In genomic region chr14:60169722-60170121, GRCh38 we compare ENCODE assay signal across 30 cellular contexts.
"Had no signal": no experiment of that assay in that cellular context is flagged by ENCODE, and none has a peak within 500 bp of the region (broad histone marks: within the 10 kb centered on the region; RNA-seq: fewer than 3 reads in every experiment).

No MANE protein-coding gene starts in this region.

- DNase-seq: activated CD4-positive, alpha-beta memory T cell treated with anti-CD3 and anti-CD28 coated beads for 36 hours; activated CD4-positive, alpha-beta T cell treated with anti-CD3 and anti-CD28 coated beads for 36 hours; activated CD4-positive, alpha-beta T cell treated with anti-CD3 and anti-CD28 coated beads, Interleukin-2, amount 10 ng/mL, durations not matched to agents 24 days and 14 days; activated CD4-positive, CD25-positive, alpha-beta regulatory T cell; activated CD4-positive, CD25-positive, alpha-beta regulatory T cell treated with anti-CD3 and anti-CD28 coated beads, Interleukin-2, amount 50 U/mL, for 72 hours; activated CD8-positive, alpha-beta memory T cell treated with anti-CD3 and anti-CD28 coated beads, Interleukin-2, amount 50 U/mL, for 48 hours; activated gamma-delta T cell; activated naive CD4-positive, alpha-beta T cell; activated naive CD4-positive, alpha-beta T cell treated with anti-CD3 and anti-CD28 coated beads, Interleukin-2, amount 10 ng/mL, durations not matched to agents 7 days and 5 days; activated naive CD8-positive, alpha-beta T cell treated with anti-CD3 and anti-CD28 coated beads, Interleukin-2, amount 10 ng/mL, durations not matched to agents 7 days and 5 days; activated T-cell treated with anti-CD3 and anti-CD28 coated beads for 4 hours; activated T-cell treated with anti-CD3 and anti-CD28 coated beads, Interleukin-2, amount 50 U/mL, for 24 hours; activated T-cell treated with anti-CD3 and anti-CD28 coated beads, Interleukin-2, amount 50 U/mL, for 72 hours; dorsolateral prefrontal cortex; effector memory CD4-positive, alpha-beta T cell; endodermal cell; foreskin fibroblast; head of caudate nucleus; T-helper 1 cell; T-helper 17 cell; T1000 had no signal

- H3K9me3 ChIP-seq: ascending aorta, breast epithelium had no signal

- H3K9me3 Mint-ChIP-seq: activated CD4-positive, alpha-beta memory T cell treated with anti-CD3 and anti-CD28 coated beads for 36 hours; activated CD4-positive, alpha-beta T cell treated with anti-CD3 and anti-CD28 coated beads, Interleukin-2, amount 10 ng/mL, durations not matched to agents 24 days and 14 days; activated naive CD4-positive, alpha-beta T cell treated with anti-CD3 and anti-CD28 coated beads, Interleukin-2, amount 10 ng/mL, durations not matched to agents 7 days and 5 days; activated naive CD4-positive, alpha-beta T cell treated with anti-CD3 and anti-CD28 coated beads, Interleukin-2, amount 50 U/mL, for 72 hours; activated naive CD8-positive, alpha-beta T cell treated with anti-CD3 and anti-CD28 coated beads, Interleukin-2, amount 10 ng/mL, durations not matched to agents 7 days and 5 days; activated T-cell treated with anti-CD3 and anti-CD28 coated beads, Interleukin-2, amount 50 U/mL, for 24 hours; activated T-cell treated with anti-CD3 and anti-CD28 coated beads, Interleukin-2, amount 50 U/mL, for 72 hours; brain; central memory CD8-positive, alpha-beta T cell; dendritic cell treated with granulocyte-macrophage colony-stimulating factor and Interleukin-4, amounts not matched to agents 40 ng/mL and 50 ng/mL, for 4 days; T-helper 2 cell treated with Interferon-gamma antibody and Interleukin-4, amounts not matched to agents 5 μg/mL and 100 μg/mL, for 36 hours had no signal

- ATAC-seq: activated CD4-positive, alpha-beta T cell treated with anti-CD3 and anti-CD28 coated beads for 36 hours; activated naive CD4-positive, alpha-beta T cell treated with anti-CD3 and anti-CD28 coated beads, Interleukin-2, amount 50 U/mL, for 72 hours; activated T-cell treated with anti-CD3 and anti-CD28 coated beads, Interleukin-2, amount 50 U/mL, for 72 hours; esophagus mucosa; T-helper 17 cell had no signal

- H3K36me3 ChIP-seq: ascending aorta, breast epithelium had no signal

- H3K27ac Mint-ChIP-seq: activated CD4-positive, alpha-beta memory T cell treated with anti-CD3 and anti-CD28 coated beads for 36 hours; activated CD4-positive, alpha-beta T cell treated with anti-CD3 and anti-CD28 coated beads for 36 hours; activated CD4-positive, alpha-beta T cell treated with anti-CD3 and anti-CD28 coated beads, Interleukin-2, amount 10 ng/mL, durations not matched to agents 24 days and 14 days; activated naive CD4-positive, alpha-beta T cell treated with anti-CD3 and anti-CD28 coated beads, Interleukin-2, amount 10 ng/mL, durations not matched to agents 7 days and 5 days; activated naive CD4-positive, alpha-beta T cell treated with anti-CD3 and anti-CD28 coated beads, Interleukin-2, amount 50 U/mL, for 72 hours; activated naive CD8-positive, alpha-beta T cell treated with anti-CD3 and anti-CD28 coated beads, Interleukin-2, amount 10 ng/mL, durations not matched to agents 7 days and 5 days; activated T-cell treated with anti-CD3 and anti-CD28 coated beads, Interleukin-2, amount 50 U/mL, for 24 hours; activated T-cell treated with anti-CD3 and anti-CD28 coated beads, Interleukin-2, amount 50 U/mL, for 72 hours; dendritic cell treated with granulocyte-macrophage colony-stimulating factor and Interleukin-4, amounts not matched to agents 40 ng/mL and 50 ng/mL, for 4 days; endodermal cell; T-helper 17 cell; T-helper 2 cell treated with Interferon-gamma antibody and Interleukin-4, amounts not matched to agents 5 μg/mL and 100 μg/mL, for 36 hours had no signal

- H3K36me3 Mint-ChIP-seq: activated CD4-positive, alpha-beta memory T cell treated with anti-CD3 and anti-CD28 coated beads for 36 hours; activated naive CD4-positive, alpha-beta T cell treated with anti-CD3 and anti-CD28 coated beads, Interleukin-2, amount 10 ng/mL, durations not matched to agents 7 days and 5 days; activated naive CD8-positive, alpha-beta T cell treated with anti-CD3 and anti-CD28 coated beads, Interleukin-2, amount 10 ng/mL, durations not matched to agents 7 days and 5 days; brain had no signal

- H3K27me3 Mint-ChIP-seq: activated CD4-positive, alpha-beta memory T cell treated with anti-CD3 and anti-CD28 coated beads for 36 hours; activated CD4-positive, alpha-beta T cell treated with anti-CD3 and anti-CD28 coated beads, Interleukin-2, amount 10 ng/mL, durations not matched to agents 24 days and 14 days; activated T-cell treated with anti-CD3 and anti-CD28 coated beads, Interleukin-2, amount 50 U/mL, for 24 hours; central memory CD8-positive, alpha-beta T cell; dendritic cell treated with granulocyte-macrophage colony-stimulating factor and Interleukin-4, amounts not matched to agents 40 ng/mL and 50 ng/mL, for 4 days had no signal

- H3K4me3 ChIP-seq: ascending aorta, breast epithelium, coronary artery, dorsolateral prefrontal cortex had no signal

- H3K27me3 ChIP-seq: ascending aorta, breast epithelium, dorsolateral prefrontal cortex had no signal

- H3K4me1 ChIP-seq: breast epithelium had no signal

- H3K27ac ChIP-seq: ascending aorta, breast epithelium, coronary artery, dorsolateral prefrontal cortex had no signal

- H3K4me3 Mint-ChIP-seq: activated CD4-positive, alpha-beta memory T cell treated with anti-CD3 and anti-CD28 coated beads for 36 hours; activated CD4-positive, alpha-beta T cell treated with anti-CD3 and anti-CD28 coated beads for 36 hours; activated CD4-positive, alpha-beta T cell treated with anti-CD3 and anti-CD28 coated beads, Interleukin-2, amount 10 ng/mL, durations not matched to agents 24 days and 14 days; activated naive CD4-positive, alpha-beta T cell treated with anti-CD3 and anti-CD28 coated beads, Interleukin-2, amount 10 ng/mL, durations not matched to agents 7 days and 5 days; activated naive CD8-positive, alpha-beta T cell treated with anti-CD3 and anti-CD28 coated beads, Interleukin-2, amount 10 ng/mL, durations not matched to agents 7 days and 5 days; activated T-cell treated with anti-CD3 and anti-CD28 coated beads, Interleukin-2, amount 50 U/mL, for 24 hours; activated T-cell treated with anti-CD3 and anti-CD28 coated beads, Interleukin-2, amount 50 U/mL, for 72 hours; central memory CD8-positive, alpha-beta T cell; dendritic cell treated with granulocyte-macrophage colony-stimulating factor and Interleukin-4, amounts not matched to agents 40 ng/mL and 50 ng/mL, for 4 days; endodermal cell; T-helper 17 cell; T-helper 2 cell treated with Interferon-gamma antibody and Interleukin-4, amounts not matched to agents 5 μg/mL and 100 μg/mL, for 36 hours had no signal
